Comparison of ENCODE assay signal across 15 cellular contexts in the genomic region with DNA sequence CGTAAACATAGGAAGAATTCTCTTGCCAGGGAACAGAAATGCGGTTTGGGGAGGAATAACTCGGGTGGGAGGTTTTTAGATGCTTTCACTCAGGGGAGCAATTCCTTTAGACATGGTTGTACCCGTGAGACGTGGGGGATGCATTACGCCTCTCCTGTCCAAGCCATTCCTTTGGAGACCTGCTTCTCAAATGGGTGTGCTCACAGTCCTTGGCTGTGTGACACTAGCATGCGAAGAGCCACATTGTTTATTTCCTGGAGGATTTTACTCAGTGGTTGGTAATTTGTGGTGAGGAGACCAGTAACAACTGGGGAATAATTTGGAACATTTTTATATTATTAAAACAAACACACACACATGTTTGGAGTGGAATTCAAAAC. TPM values are rescaled to one million over a fixed set of nuclear protein-coding genes. Genes with fewer than 3 reads are reported as not detected.
DNase-seq lines count a peak whose midpoint lies in the region; ATAC-seq and TF ChIP-seq lines count a peak whose summit lies in the region.
"Had no signal": no experiment of that assay in that cellular context is flagged by ENCODE, and none has a peak within 500 bp of the region (broad histone marks: within the 10 kb centered on the region; RNA-seq: fewer than 3 reads in every experiment).

No MANE protein-coding gene starts in this region.

- no peak overlapping the region for H3K4me3 ChIP-seq in adipocyte (ENCODE audit: low read length)
- no peak overlapping the region for H3K4me3 ChIP-seq in gastroesophageal sphincter
- no peak overlapping the region for H3K4me3 ChIP-seq in skeletal muscle satellite cell (ENCODE audit: low read length)
- H3K4me3 ChIP-seq: psoas muscle had no signal

- TF ChIP-seq CTCF in gastroesophageal sphincter (IDR thresholded peaks at IDR 0.05): no peak

- H3K9me3 ChIP-seq in adipocyte (ENCODE audit: control insufficient read depth, low read length) (peaks cover 2% of the 10 kb centered on the region), gastroesophageal sphincter (peaks cover 0 to 5% (median 0%) of the 10 kb centered on the region in 3 donors), skeletal muscle satellite cell (replicated peaks; ENCODE audit: low read length) (no peaks in the 10 kb centered on the region)
- H3K9me3 ChIP-seq: psoas muscle had no signal

- H3K4me2 ChIP-seq in skeletal muscle satellite cell (ENCODE audit: low read length): peak overlapping the region; percentile 41

- no peaks in the 10 kb centered on the region for H3K36me3 ChIP-seq in adipocyte (ENCODE audit: control insufficient read depth, insufficient read depth, low read length, severe bottlenecking)
- H3K36me3 ChIP-seq in gastroesophageal sphincter: no peaks in the 10 kb centered on the region
- no peaks in the 10 kb centered on the region for H3K36me3 ChIP-seq in skeletal muscle satellite cell (ENCODE audit: insufficient read depth, low read length)

- H3K27me3 ChIP-seq in adipocyte (replicated peaks; ENCODE audit: control insufficient read depth, insufficient read depth, low read length): no peaks in the 10 kb centered on the region
- no peaks in the 10 kb centered on the region for H3K27me3 ChIP-seq in gastroesophageal sphincter
- peaks cover 53% of the 10 kb centered on the region for H3K27me3 ChIP-seq in skeletal muscle satellite cell (ENCODE audit: control insufficient read depth, insufficient read depth, low read length)

- ATAC-seq in gastroesophageal sphincter (no peak), HG03521 (IDR thresholded peaks at IDR 0.05; ENCODE audit: unreplicated experiment) (no peak)
- ATAC-seq: naive thymus-derived CD4-positive, alpha-beta T cell had no signal

- DNase-seq in EH (ENCODE audit: low read depth) (peak; percentile 95), adipocyte (ENCODE audit: low read depth) (peak; percentile 59), NCI-H2171 treated with DMSO at 0.1 percent for 48 hours (lab: John Stamatoyannopoulos, UW) (no peak), NCI-H2029 treated with DMSO at 0.1 percent for 48 hours (lab: John Stamatoyannopoulos, UW) (no peak)
- DNase-seq in effector CD4-positive, alpha-beta T cell: no peak
- DNase-seq: activated CD4-positive, alpha-beta T cell treated with anti-CD3 and anti-CD28 coated beads, Interleukin-2, amount 10 ng/mL, durations not matched to agents 7 days and 5 days; activated T-cell treated with anti-CD3 and anti-CD28 coated beads, Interleukin-2, amount 50 U/mL, for 48 hours; H9; hypothalamus; naive thymus-derived CD4-positive, alpha-beta T cell; psoas muscle had no signal

- TF ChIP-seq POLR2A in gastroesophageal sphincter (IDR thresholded peaks at IDR 0.05): no peak

- H3K4me1 ChIP-seq in adipocyte (ENCODE audit: control insufficient read depth, insufficient read depth, low read length) (peaks cover 53% of the 10 kb centered on the region), gastroesophageal sphincter (peaks cover 24 to 99% (median 58%) of the 10 kb centered on the region in 3 donors), skeletal muscle satellite cell (ENCODE audit: control insufficient read depth, insufficient read depth, low read length) (peaks cover 39% of the 10 kb centered on the region)
- H3K4me1 ChIP-seq: psoas muscle had no signal

- H3K9ac ChIP-seq in adipocyte (ENCODE audit: low read length): no peak overlapping the region
- H3K9ac ChIP-seq in skeletal muscle satellite cell (ENCODE audit: low read depth, low read length): peak overlapping the region; percentile 61

- peak overlapping the region in 3 of 4 donors; percentile 88 to 93 (median 91) for H3K27ac ChIP-seq in gastroesophageal sphincter
- H3K27ac ChIP-seq: epithelial cell of prostate, psoas muscle had no signal

- WGBS in gastroesophageal sphincter (ENCODE audit: low coverage in 1 of 2), 2 donors: 43 to 100% methylated on average over 1 to 3 of the region's 7 CpGs

- no peak for TF ChIP-seq EP300 in gastroesophageal sphincter (IDR thresholded peaks at IDR 0.05)

RNA-seq across cellular contexts. Expression of a gene that starts 18.5 kb away (rescaled TPM):
- 100 to 1,000 TPM in 2 of 4 donors, 10 to 100 TPM in 2; 80.5 to 256 (median 97.2) TPM for total RNA-seq in gastroesophageal sphincter
- 0.25 and 1.7 TPM in 2 replicates for total RNA-seq in skeletal muscle satellite cell (2012; rRNA removed)
- total RNA-seq: H9 had no signal

Comparison
In these comparisons a context has a peak if more than half of its experiments do, and no peak if none do; other contexts are left out.
1. DNase-seq: peak in EH (single experiment) and adipocyte (single experiment); none in NCI-H2171 treated with DMSO at 0.1 percent for 48 hours (single experiment), NCI-H2029 treated with DMSO at 0.1 percent for 48 hours (single experiment) and effector CD4-positive, alpha-beta T cell (single experiment).